In the genomic region with DNA sequence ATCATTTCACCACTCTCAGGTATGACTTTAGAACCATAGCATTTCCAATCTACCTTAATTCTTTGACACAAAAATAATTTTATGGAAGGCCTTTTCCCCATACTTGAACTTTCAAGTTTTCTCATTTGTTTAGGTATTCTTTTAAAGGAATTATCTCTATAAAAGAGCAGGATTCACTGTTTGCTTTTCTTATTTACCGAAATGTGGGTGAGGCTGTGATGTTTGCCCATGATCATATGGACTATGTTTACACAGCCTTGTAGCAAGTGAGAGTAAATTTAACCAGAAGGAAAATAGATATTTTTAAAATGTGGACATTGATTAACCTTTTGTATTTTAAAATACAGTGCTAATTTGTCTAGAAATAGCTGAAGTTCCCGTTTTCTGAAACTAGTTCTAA, we compare ENCODE assay signal across 10 cellular contexts. TPM values are rescaled to one million over a fixed set of nuclear protein-coding genes. Genes with fewer than 3 reads are reported as not detected.
DNase-seq lines count a peak whose midpoint lies in the region; ATAC-seq and TF ChIP-seq lines count a peak whose summit lies in the region.
"Had no signal": no experiment of that assay in that cellular context is flagged by ENCODE, and none has a peak within 500 bp of the region (broad histone marks: within the 10 kb centered on the region; RNA-seq: fewer than 3 reads in every experiment).

No MANE protein-coding gene starts in this region.

- H3K27ac ChIP-seq in CD4-positive, CD25-positive, alpha-beta regulatory T cell (ENCODE audit: insufficient read depth, low read length, poor library complexity, severe bottlenecking), result no peak overlapping the region
- peak overlapping the region; percentile 42; the same call in 1 of the 2 replicates for H3K27ac ChIP-seq in HL-60 (replicated peaks)
- H3K27ac ChIP-seq in coronary artery, result peak overlapping the region; percentile 66 to 79

- no peak for ATAC-seq in CD4-positive, CD25-positive, alpha-beta regulatory T cell (ENCODE audit: low read depth in 2 of 2)
- no peak for ATAC-seq in GM18498 (IDR thresholded peaks at IDR 0.05; ENCODE audit: unreplicated experiment)
- no peak for ATAC-seq in stimulated activated naive CD8-positive, alpha-beta T cell treated with anti-CD3 and anti-CD28 coated beads, Interleukin-15, Interleukin-2, amounts not matched to agents 100 U/mL and 50 U/mL, for 24 hours

- no peaks in the 10 kb centered on the region for H3K9me3 Mint-ChIP-seq in CD4-positive, CD25-positive, alpha-beta regulatory T cell
- no peaks in the 10 kb centered on the region for H3K9me3 Mint-ChIP-seq in osteocyte (ENCODE audit: unreplicated experiment)

- H3K4me1 Mint-ChIP-seq in CD4-positive, CD25-positive, alpha-beta regulatory T cell, result peaks cover 62 to 78% (median 74%) of the 10 kb centered on the region in 4 donors
- peaks cover 29% of the 10 kb centered on the region for H3K4me1 Mint-ChIP-seq in osteocyte (ENCODE audit: unreplicated experiment)

- H3K27me3 Mint-ChIP-seq in CD4-positive, CD25-positive, alpha-beta regulatory T cell, result no peaks in the 10 kb centered on the region
- H3K27me3 Mint-ChIP-seq in osteocyte (ENCODE audit: unreplicated experiment), result no peaks in the 10 kb centered on the region

- H3K36me3 ChIP-seq in CD4-positive, CD25-positive, alpha-beta regulatory T cell (ENCODE audit: control insufficient read depth, insufficient read depth, low read length), result peaks cover 7% of the 10 kb centered on the region
- H3K36me3 ChIP-seq: right atrium auricular region had no signal

- H3K36me3 Mint-ChIP-seq in CD4-positive, CD25-positive, alpha-beta regulatory T cell, result peaks cover 14% of the 10 kb centered on the region
- peaks cover 2% of the 10 kb centered on the region for H3K36me3 Mint-ChIP-seq in osteocyte (ENCODE audit: unreplicated experiment)

- H3K4me3 Mint-ChIP-seq in CD4-positive, CD25-positive, alpha-beta regulatory T cell, result peak overlapping the region in 2 of 4 donors; percentile 3 to 55
- H3K4me3 Mint-ChIP-seq in osteocyte (ENCODE audit: unreplicated experiment), result no peak overlapping the region

- TF ChIP-seq CTCF in HL-60 (IDR thresholded peaks at IDR 0.05; ENCODE audit: insufficient read depth, low read length) (no peak), coronary artery (IDR thresholded peaks at IDR 0.05) (no peak), osteocyte (IDR thresholded peaks at IDR 0.05) (no peak)

- H3K9me3 ChIP-seq in CD4-positive, CD25-positive, alpha-beta regulatory T cell (ENCODE audit: control insufficient read depth in 2 of 2, low read length in 2 of 2), result no peaks in the 10 kb centered on the region
- H3K9me3 ChIP-seq: heart right ventricle, right atrium auricular region had no signal

- no peak for DNase-seq in CD4-positive, CD25-positive, alpha-beta regulatory T cell
- DNase-seq in HL-60 (ENCODE audit: low read depth in 1 of 2, low spot score in 1 of 2), result no peak
- DNase-seq in coronary artery (ENCODE audit: low spot score), result no peak
- no peak for DNase-seq in osteocyte (ENCODE audit: extremely low spot score, unreplicated experiment)
- no peak for DNase-seq in NCI-H2196 treated with DMSO at 0.1 percent for 48 hours (lab: John Stamatoyannopoulos, UW; ENCODE audit: unreplicated experiment)
- no peak for DNase-seq in stimulated activated naive CD8-positive, alpha-beta T cell treated with anti-CD3 and anti-CD28 coated beads, Interleukin-15, Interleukin-2, amounts not matched to agents 100 U/mL and 50 U/mL, for 24 hours
- DNase-seq: heart right ventricle, mesendoderm had no signal

- H3K27ac Mint-ChIP-seq in CD4-positive, CD25-positive, alpha-beta regulatory T cell, result peak overlapping the region in 2 of 3 donors; percentile 21 to 83
- peak overlapping the region; percentile 70 for H3K27ac Mint-ChIP-seq in osteocyte (ENCODE audit: unreplicated experiment)

- H3K4me3 ChIP-seq in CD4-positive, CD25-positive, alpha-beta regulatory T cell (ENCODE audit: low read depth, low read length), result no peak overlapping the region
- H3K4me3 ChIP-seq in HL-60 (replicated peaks; ENCODE audit: insufficient read depth, low read length), result no peak overlapping the region
- no peak overlapping the region for H3K4me3 ChIP-seq in coronary artery
- H3K4me3 ChIP-seq: heart right ventricle, right atrium auricular region had no signal

- peaks cover 44% of the 10 kb centered on the region for H3K4me1 ChIP-seq in CD4-positive, CD25-positive, alpha-beta regulatory T cell (ENCODE audit: control insufficient read depth, insufficient read depth, low read length, poor library complexity, severe bottlenecking)

- no peaks in the 10 kb centered on the region for H3K27me3 ChIP-seq in CD4-positive, CD25-positive, alpha-beta regulatory T cell (ENCODE audit: control insufficient read depth, insufficient read depth, low read length)
- H3K27me3 ChIP-seq in HL-60 (ENCODE audit: insufficient read depth, poor library complexity, severe bottlenecking), result no peaks in the 10 kb centered on the region
- H3K27me3 ChIP-seq: heart right ventricle, right atrium auricular region had no signal

RNA-seq across cellular contexts. Expression of a gene that starts 26.3 kb away (rescaled TPM):
- total RNA-seq in CD4-positive, CD25-positive, alpha-beta regulatory T cell, result 114 TPM
- polyA plus RNA-seq in CD4-positive, CD25-positive, alpha-beta regulatory T cell, result 10 to 100 TPM; 64.3 to 88.4 (median 78.3) TPM
- total RNA-seq in osteocyte, result 40.8 and 43.2 TPM in 2 replicates
